In the genomic region with DNA sequence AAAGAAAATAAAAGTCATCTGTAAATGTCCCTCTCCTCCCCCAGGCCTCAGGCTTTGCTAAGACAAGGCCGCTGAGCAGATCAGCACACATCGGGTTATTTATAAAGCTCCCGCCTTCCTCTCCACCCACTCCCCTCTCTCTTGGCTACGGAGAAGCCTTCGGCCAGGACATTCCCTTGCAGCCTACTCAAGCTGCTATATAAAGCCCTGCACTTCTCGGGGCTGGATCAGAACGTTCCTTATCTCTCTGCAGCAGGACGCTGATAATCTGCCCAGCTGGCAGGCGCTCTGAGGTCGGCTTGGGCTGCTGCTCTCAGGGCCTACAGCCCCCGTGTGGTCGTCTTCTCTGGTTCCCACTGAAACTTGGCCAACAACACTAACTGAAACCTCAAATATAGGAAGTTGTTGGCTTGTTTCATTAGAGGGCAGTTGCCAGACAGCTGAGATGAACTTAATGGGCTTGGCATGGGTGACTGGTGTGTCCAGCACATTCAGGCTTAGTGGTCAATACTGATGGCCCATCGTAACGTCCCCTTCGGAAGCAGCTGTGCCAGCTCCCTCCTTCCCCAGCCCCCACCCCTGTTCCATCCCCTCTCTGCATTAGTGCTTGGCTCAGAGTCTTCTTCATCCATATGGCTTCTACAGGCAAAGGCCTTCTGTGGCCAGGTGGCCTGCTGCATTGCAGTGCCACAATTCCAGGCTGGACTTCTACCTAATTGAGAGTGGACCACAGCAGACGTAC, we compare ENCODE assay signal across 8 cellular contexts.
A peak's percentile ranks its signal among the peaks of the same experiment; 100 is the strongest.
DNase-seq lines count a peak whose midpoint lies in the region; ATAC-seq and TF ChIP-seq lines count a peak whose summit lies in the region.

No MANE protein-coding gene starts in this region.

- TF ChIP-seq POLR2A in vagina (IDR thresholded peaks at IDR 0.05): no peak

- H3K36me3 ChIP-seq in HEK293 (ENCODE audit: control insufficient read depth in 2 of 2, insufficient read depth in 1 of 2, low read length in 2 of 2) (no peaks in the 10 kb centered on the region), colonic mucosa (no peaks in the 10 kb centered on the region), vagina (no peaks in the 10 kb centered on the region)

- peak; percentile 80 for ATAC-seq in memory B cell (ENCODE audit: low read depth)

- H3K9me3 Mint-ChIP-seq in memory B cell: no peaks in the 10 kb centered on the region

- H3K27me3 ChIP-seq in colonic mucosa: no peaks in the 10 kb centered on the region
- no peaks in the 10 kb centered on the region for H3K27me3 ChIP-seq in vagina

- peak; percentile 94 for DNase-seq in NAMALWA (ENCODE audit: low spot score)
- peak; percentile 56 for DNase-seq in colonic mucosa
- DNase-seq in memory B cell (ENCODE audit: low spot score in 2 of 2): peak; percentile 42 to 55
- DNase-seq in vagina (ENCODE audit: extremely low spot score in 2 of 2): no peak
- no peak for DNase-seq in NCI-H1930 (lab: John Stamatoyannopoulos, UW)
- no peak for DNase-seq in activated naive CD4-positive, alpha-beta T cell (lab: John Stamatoyannopoulos, UW)

- H3K9me3 ChIP-seq in HEK293 (ENCODE audit: control insufficient read depth, insufficient read depth, low read depth, low read length): no peaks in the 10 kb centered on the region
- no peaks in the 10 kb centered on the region for H3K9me3 ChIP-seq in colonic mucosa
- no peaks in the 10 kb centered on the region for H3K9me3 ChIP-seq in vagina

- H3K9ac ChIP-seq in colonic mucosa (ENCODE audit: low read depth in 2 of 2, low read length in 2 of 2): peak overlapping the region in 1 of 2 donors; percentile 9

- H3K4me3 Mint-ChIP-seq in memory B cell: peak overlapping the region; percentile 72

- CTCF ChIA-PET in HEK293 (lab: Yijun Ruan, JAX): interaction anchor here (0.5 to 4.0 kb wide), 8 partner anchors 10 to 291 kb away, joined by 3 to 23 read pairs (median 4); no protein-coding TSS in a partner anchor

- H3K4me3 ChIP-seq in GM12875 (ENCODE audit: low read depth, low read length) (no peak overlapping the region), HEK293 (ENCODE audit: low read depth, low read length) (no peak overlapping the region), colonic mucosa (no peak overlapping the region), vagina (peak overlapping the region in 1 of 2 donors; percentile 25)

- H3K27ac ChIP-seq in HEK293 (ENCODE audit: extremely low read depth, low read depth, low read length) (no peak overlapping the region), colonic mucosa (peak overlapping the region; percentile 4), vagina (peak overlapping the region; percentile 90)

- H3K27ac Mint-ChIP-seq in memory B cell: peak overlapping the region; percentile 45

- POLR2A ChIA-PET in HEK293 (lab: Yijun Ruan, JAX): interaction anchor here (0.5 kb wide), 1 partner anchor 17 kb away, joined by 3 read pairs; no protein-coding TSS in a partner anchor

- H3K4me1 Mint-ChIP-seq in memory B cell: peaks cover 28% of the 10 kb centered on the region

- H3K36me3 Mint-ChIP-seq in memory B cell: no peaks in the 10 kb centered on the region

- TF ChIP-seq CTCF in GM12875 (IDR thresholded peaks at IDR 0.05; ENCODE audit: borderline replicate concordance, insufficient read depth, low read depth, low read length): peak; percentile 43; the same call in 1 of the 2 replicates
- TF ChIP-seq CTCF in HEK293 (tag by site-specific recombination; IDR thresholded peaks at IDR 0.05): peak; percentile 40; the same call in 1 of the 2 replicates
- no peak for TF ChIP-seq CTCF in colonic mucosa (IDR thresholded peaks at IDR 0.05)
- TF ChIP-seq CTCF in vagina (IDR thresholded peaks at IDR 0.05): no peak

- intact Hi-C loops in colonic mucosa (cut with DNase I) (no loop called here), vagina (cut with DNase I) (no loop called here)

- H3K4me1 ChIP-seq in HEK293 (ENCODE audit: control insufficient read depth, insufficient read depth, low read length): no peaks in the 10 kb centered on the region
- no peaks in the 10 kb centered on the region for H3K4me1 ChIP-seq in colonic mucosa
- peaks cover 30% of the 10 kb centered on the region for H3K4me1 ChIP-seq in vagina

- H3K27me3 Mint-ChIP-seq in memory B cell: no peaks in the 10 kb centered on the region

TF ChIP-seq in HEK293, 187 proteins besides CTCF, POLR2A, EP300 and RAD21:
- TF ChIP-seq ZNF157 (tag by site-specific recombination; IDR thresholded peaks at IDR 0.05) (no peak), WT1 (tag by site-specific recombination; IDR thresholded peaks at IDR 0.05) (no peak), ZNF169 (tag by site-specific recombination; IDR thresholded peaks at IDR 0.05) (no peak), PRDM6 (tag by site-specific recombination; IDR thresholded peaks at IDR 0.05) (no peak), ZNF629 (tag by site-specific recombination; IDR thresholded peaks at IDR 0.05) (no peak), ZFHX2 (tag by site-specific recombination; conservative IDR thresholded peaks at IDR 0.05) (peak; percentile 88), EGR2 (tag by site-specific recombination; IDR thresholded peaks at IDR 0.05; ENCODE audit: low read depth) (peak; percentile 85), ZFP69B (tag by site-specific recombination; IDR thresholded peaks at IDR 0.05) (no peak), SCRT1 (tag by site-specific recombination; IDR thresholded peaks at IDR 0.05; ENCODE audit: borderline replicate concordance) (no peak), ZNF677 (tag by site-specific recombination; IDR thresholded peaks at IDR 0.05) (no peak), ZIC2 (tag by site-specific recombination; IDR thresholded peaks at IDR 0.05) (peak; percentile 31; the same call in 1 of the 2 replicates), YY1 (tag by site-specific recombination; IDR thresholded peaks at IDR 0.05) (no peak), ZNF266 (tag by site-specific recombination; IDR thresholded peaks at IDR 0.05; ENCODE audit: low read depth) (no peak), ZNF777 (tag by site-specific recombination; IDR thresholded peaks at IDR 0.05; ENCODE audit: borderline replicate concordance) (no peak), PRDM4 (tag by site-specific recombination; IDR thresholded peaks at IDR 0.05) (no peak)

Comparison
In these comparisons a context has a peak if more than half of its experiments do, and no peak if none do; other contexts are left out.
1. CTCF ChIP-seq: peak in GM12875 (single experiment) and HEK293 (single experiment); none in colonic mucosa (single experiment) and vagina (0 of 3).
2. DNase-seq: peak in NAMALWA (single experiment), colonic mucosa (single experiment) and memory B cell (2 of 2); none in vagina (0 of 2), NCI-H1930 (0 of 2) and activated naive CD4-positive, alpha-beta T cell (0 of 4).